ENCODE assay signal across 14 cellular contexts in genomic region chr20:33838035-33838864, GRCh38. TPM values are rescaled to one million over a fixed set of nuclear protein-coding genes. Genes with fewer than 3 reads are reported as not detected.
DNase-seq lines count a peak whose midpoint lies in the region; TF ChIP-seq lines count a peak whose summit lies in the region.
"Had no signal": no experiment of that assay in that cellular context is flagged by ENCODE, and none has a peak within 500 bp of the region (broad histone marks: within the 10 kb centered on the region; RNA-seq: fewer than 3 reads in every experiment).

No MANE protein-coding gene starts in this region.

- peak overlapping the region in 7 of 11 experiments; percentile 1 to 26 (median 10); a peak in 7 of 22 replicates for H3K27ac ChIP-seq in BLaER1 treated with 17β-estradiol and CSF1 and Interleukin-3, amounts not matched to agents 10 nM and 100 nM
- H3K27ac ChIP-seq in SJCRH30 = no peak overlapping the region
- H3K27ac ChIP-seq: SK-N-MC had no signal

- H3K4me2 ChIP-seq in BLaER1 treated with 17β-estradiol and CSF1 and Interleukin-3, amounts not matched to agents 10 nM and 100 nM = peak overlapping the region; percentile 47 to 77 (median 61)

- peak overlapping the region in 1 of 11 experiments; percentile 16; a peak in 1 of 22 replicates for H3K9ac ChIP-seq in BLaER1 treated with 17β-estradiol and CSF1 and Interleukin-3, amounts not matched to agents 10 nM and 100 nM

- H3K4me3 Mint-ChIP-seq in HFFc6 = no peak overlapping the region
- peak overlapping the region in 1 of 5 experiments; percentile 8 for H3K4me3 Mint-ChIP-seq in brain
- no peak overlapping the region for H3K4me3 Mint-ChIP-seq in mesothelial cell of epicardium
- H3K4me3 Mint-ChIP-seq: activated naive CD4-positive, alpha-beta T cell treated with anti-CD3 and anti-CD28 coated beads, Interleukin-2, amount 50 U/mL, for 24 hours; nephron had no signal

- DNase-seq in HFFc6 = no peak
- no peak for DNase-seq in mesothelial cell of epicardium (ENCODE audit: low spot score in 2 of 2, unreplicated experiment in 2 of 2)
- no peak for DNase-seq in SJCRH30
- DNase-seq in NK-92 (lab: John Stamatoyannopoulos, UW; ENCODE audit: unreplicated experiment) = no peak
- DNase-seq in stimulated activated CD4-positive, alpha-beta T cell treated with anti-CD3 and anti-CD28 coated beads, Interleukin-2, amount 100 ng/mL, for 24 hours = no peak
- DNase-seq in GDM1 (lab: John Stamatoyannopoulos, UW) = no peak
- DNase-seq: erythroblast; stimulated activated CD4-positive, alpha-beta T cell treated with anti-CD3 and anti-CD28 coated beads, Interleukin-15, amount 100 ng/mL, for 24 hours; stimulated activated naive CD4-positive, alpha-beta T cell had no signal

- H3K4me1 ChIP-seq in BLaER1 treated with 17β-estradiol and CSF1 and Interleukin-3, amounts not matched to agents 10 nM and 100 nM = peaks cover 39 to 78% (median 46%) of the 10 kb centered on the region in 10 experiments
- H3K4me1 ChIP-seq in SJCRH30 = no peaks in the 10 kb centered on the region

- H3K9me3 ChIP-seq in BLaER1 treated with 17β-estradiol and CSF1 and Interleukin-3, amounts not matched to agents 10 nM and 100 nM (replicated peaks in 1 of 11) = peaks cover 0 to 4% (median 0%) of the 10 kb centered on the region in 11 experiments; a peak in 1 of 22 replicates
- 0 out of 2 replicates have a peak, but pooled peaks cover 3% of the 10 kb centered on the region for H3K9me3 ChIP-seq in SJCRH30 (replicated peaks)

- H3K9me3 Mint-ChIP-seq in HFFc6 (no peaks in the 10 kb centered on the region), brain (peaks cover 0 to 10% (median 0%) of the 10 kb centered on the region in 5 experiments), mesothelial cell of epicardium (peaks cover 7% of the 10 kb centered on the region)
- H3K9me3 Mint-ChIP-seq: activated naive CD4-positive, alpha-beta T cell treated with anti-CD3 and anti-CD28 coated beads, Interleukin-2, amount 50 U/mL, for 24 hours; nephron had no signal

- peaks cover 18 to 60% (median 31%) of the 10 kb centered on the region in 11 experiments for H3K36me3 ChIP-seq in BLaER1 treated with 17β-estradiol and CSF1 and Interleukin-3, amounts not matched to agents 10 nM and 100 nM
- H3K36me3 ChIP-seq in SJCRH30 = peaks cover 8% of the 10 kb centered on the region

- H3K4me1 Mint-ChIP-seq in HFFc6 (ENCODE audit: low read depth) (peaks cover 54% of the 10 kb centered on the region), brain (peaks cover 96% of the 10 kb centered on the region), mesothelial cell of epicardium (peaks cover 64% of the 10 kb centered on the region)

- H4K20me1 ChIP-seq in BLaER1 treated with 17β-estradiol and CSF1 and Interleukin-3, amounts not matched to agents 10 nM and 100 nM = peaks cover 92 to 100% (median 100%) of the 10 kb centered on the region in 11 experiments

- no peak overlapping the region for H3K4me3 ChIP-seq in BLaER1 treated with 17β-estradiol and CSF1 and Interleukin-3, amounts not matched to agents 10 nM and 100 nM
- no peak overlapping the region for H3K4me3 ChIP-seq in SJCRH30
- H3K4me3 ChIP-seq: SK-N-MC had no signal

- H3K27ac Mint-ChIP-seq in HFFc6 (no peak overlapping the region), brain (peak overlapping the region; percentile 66 to 92 (median 75)), mesothelial cell of epicardium (peak overlapping the region; percentile 2)
- H3K27ac Mint-ChIP-seq: activated naive CD4-positive, alpha-beta T cell treated with anti-CD3 and anti-CD28 coated beads, Interleukin-2, amount 50 U/mL, for 24 hours had no signal

- H3K27me3 Mint-ChIP-seq in HFFc6 (ENCODE audit: insufficient read depth) (no peaks in the 10 kb centered on the region; the same call in 1 of the 2 replicates), brain (no peaks in the 10 kb centered on the region), mesothelial cell of epicardium (ENCODE audit: low read depth) (no peaks in the 10 kb centered on the region)
- H3K27me3 Mint-ChIP-seq: activated naive CD4-positive, alpha-beta T cell treated with anti-CD3 and anti-CD28 coated beads, Interleukin-2, amount 50 U/mL, for 24 hours had no signal

- peak; percentile 33; the same call in 1 of the 2 replicates for TF ChIP-seq CTCF in HFFc6 (IDR thresholded peaks at IDR 0.05)
- TF ChIP-seq CTCF in brain (conservative IDR thresholded peaks at IDR 0.05) = peak in 1 of 2 experiments; percentile 28
- TF ChIP-seq CTCF in mesothelial cell of epicardium (IDR thresholded peaks at IDR 0.05; ENCODE audit: unreplicated experiment) = no peak

- no peaks in the 10 kb centered on the region for H3K27me3 ChIP-seq in BLaER1 treated with 17β-estradiol and CSF1 and Interleukin-3, amounts not matched to agents 10 nM and 100 nM
- H3K27me3 ChIP-seq in SJCRH30 = no peaks in the 10 kb centered on the region

- H3K36me3 Mint-ChIP-seq in HFFc6 (ENCODE audit: low read depth) (peaks cover 14% of the 10 kb centered on the region; the same call in 1 of the 2 replicates), brain (peaks cover 24% of the 10 kb centered on the region), mesothelial cell of epicardium (peaks cover 16% of the 10 kb centered on the region)

RNA-seq across cellular contexts. Expression of gene CHMP4B, which starts 27.1 kb away (rescaled TPM):
- 10 to 100 TPM; 81.2 to 94.2 (median 86.1) TPM for total RNA-seq in HFFc6 (2021; fragmentation: NEBNext Ultra II Directional; extraction: Animal tissue kit (Norgen Biotek cat#: 25700))
- polyA plus RNA-seq in brain (ENCODE audit: insufficient read depth, low read depth, low replicate concordance) = 198 TPM
- 76.9 to 79.4 TPM (median 77.7 TPM) in 3 replicates for total RNA-seq in mesothelial cell of epicardium
- total RNA-seq in SJCRH30 (2014; rRNA removed; shearing (Covaris generic)) = 45.0 and 51.9 TPM in 2 replicates
